ENCODE assay signal across 25 cellular contexts in the genomic region with DNA sequence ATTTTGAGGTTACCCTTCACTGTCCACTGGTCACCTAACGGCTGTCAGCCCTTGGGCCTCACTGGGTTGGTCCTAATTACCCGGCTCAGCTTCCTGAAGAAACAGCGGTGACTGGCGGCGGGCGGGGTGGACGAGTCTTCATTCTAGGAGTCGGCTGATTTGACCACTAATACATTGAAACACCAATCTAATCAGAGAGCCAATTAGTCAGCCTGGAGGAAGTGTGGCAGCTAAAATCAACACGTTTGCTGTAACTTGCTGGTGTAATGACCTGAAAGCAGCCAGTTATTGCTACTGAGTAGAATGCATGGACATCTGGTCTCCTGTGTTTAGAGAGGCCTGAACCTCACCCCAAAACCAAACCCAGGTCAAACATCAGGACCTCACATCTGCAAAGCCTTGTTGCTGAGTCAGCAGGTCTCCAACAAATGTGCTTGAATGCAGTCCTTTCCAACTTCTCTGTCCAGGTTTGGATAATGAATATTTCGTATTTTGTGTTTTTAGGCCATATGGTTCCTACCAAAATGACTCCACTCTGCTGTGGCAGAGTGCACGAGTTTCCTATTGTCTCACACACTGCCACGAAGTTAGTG.
DNase-seq lines count a peak whose midpoint lies in the region; ATAC-seq and TF ChIP-seq lines count a peak whose summit lies in the region.
"Had no signal": no experiment of that assay in that cellular context is flagged by ENCODE, and none has a peak within 500 bp of the region (broad histone marks: within the 10 kb centered on the region; RNA-seq: fewer than 3 reads in every experiment).

No MANE protein-coding gene starts in this region.

- H3K9me3 ChIP-seq in transverse colon: no peaks in the 10 kb centered on the region
- H3K9me3 ChIP-seq in effector memory CD4-positive, alpha-beta T cell (ENCODE audit: control insufficient read depth, low read length): no peaks in the 10 kb centered on the region
- H3K9me3 ChIP-seq: MG63 had no signal

- TF ChIP-seq CTCF in GM13977 (IDR thresholded peaks at IDR 0.05; ENCODE audit: extremely low read depth, insufficient read depth, missing control alignments): no peak
- TF ChIP-seq CTCF in coronary artery (IDR thresholded peaks at IDR 0.05): no peak
- no peak for TF ChIP-seq CTCF in transverse colon (IDR thresholded peaks at IDR 0.05)

- intact Hi-C loops in transverse colon (cut with DNase I; ENCODE audit: low total_unique reads): no loop called here

- H3K36me3 ChIP-seq in transverse colon: no peaks in the 10 kb centered on the region
- no peaks in the 10 kb centered on the region for H3K36me3 ChIP-seq in effector memory CD4-positive, alpha-beta T cell (ENCODE audit: control insufficient read depth, insufficient read depth, low read length)
- H3K36me3 ChIP-seq: BLaER1 treated with 17β-estradiol and CSF1 and Interleukin-3, amounts not matched to agents 10 nM and 100 nM; heart right ventricle; MG63 had no signal

- TF ChIP-seq POLR2A in transverse colon (IDR thresholded peaks at IDR 0.05): no peak

- in situ Hi-C loops in GM13977 (cut with MboI; ENCODE audit: low pct_unique_long_range_greater_than_20kb, low sequenced_read_pairs, unreplicated experiment) (no loop called here), transverse colon (cut with MboI; ENCODE audit: low pct_ligation_motif_present in 1 of 4, low pct_unique_long_range_greater_than_20kb in 1 of 4, low sequenced_read_pairs in 3 of 4) (no loop called here)

- H3K27ac ChIP-seq in coronary artery (no peak overlapping the region), transverse colon (no peak overlapping the region)
- no peak overlapping the region for H3K27ac ChIP-seq in effector memory CD4-positive, alpha-beta T cell (ENCODE audit: insufficient read depth, low read length, poor library complexity, severe bottlenecking)
- H3K27ac ChIP-seq: BLaER1 treated with 17β-estradiol and CSF1 and Interleukin-3, amounts not matched to agents 10 nM and 100 nM; dorsolateral prefrontal cortex; heart right ventricle had no signal

- no peak overlapping the region for H3K4me3 ChIP-seq in coronary artery
- no peak overlapping the region for H3K4me3 ChIP-seq in transverse colon
- H3K4me3 ChIP-seq in effector memory CD4-positive, alpha-beta T cell (ENCODE audit: insufficient read depth, low read depth, low read length, poor library complexity, severe bottlenecking): no peak overlapping the region
- H3K4me3 ChIP-seq: BLaER1 treated with 17β-estradiol and CSF1 and Interleukin-3, amounts not matched to agents 10 nM and 100 nM; dorsolateral prefrontal cortex; heart right ventricle; MG63 had no signal

- no peak for ATAC-seq in GM19452 (IDR thresholded peaks at IDR 0.05; ENCODE audit: unreplicated experiment)
- ATAC-seq: heart right ventricle, PC-3 had no signal

- H3K4me1 ChIP-seq in transverse colon: no peaks in the 10 kb centered on the region
- no peaks in the 10 kb centered on the region for H3K4me1 ChIP-seq in effector memory CD4-positive, alpha-beta T cell (ENCODE audit: control insufficient read depth, insufficient read depth, low read length, poor library complexity, severe bottlenecking)
- H3K4me1 ChIP-seq: heart right ventricle had no signal

- DNase-seq in GM13977 (ENCODE audit: low spot score): peak; percentile 13
- DNase-seq in coronary artery (ENCODE audit: low spot score): peak; percentile 47
- DNase-seq in mesenteric fat pad (ENCODE audit: low spot score): peak; percentile 69
- peak; percentile 0 for DNase-seq in transverse colon
- DNase-seq in effector memory CD4-positive, alpha-beta T cell: no peak
- no peak for DNase-seq in HUDEP-2 (lab: John Stamatoyannopoulos, UW; ENCODE audit: unreplicated experiment in 76 of 76)
- no peak for DNase-seq in NCI-H2081 treated with DMSO at 0.1 percent for 48 hours (lab: John Stamatoyannopoulos, UW)
- DNase-seq: amniotic stem cell; COR-L47; DMS79 treated with DMSO at 0.1 percent for 48 hours; GDM1; heart right ventricle; KG1; kidney glomerular epithelial cell; MG63; NCI-H1105; NCI-H1930; NCI-H526; PC-3; small intestine; stimulated activated CD4-positive, alpha-beta T cell treated with anti-CD3 and anti-CD28 coated beads, Interleukin-2, amount 100 ng/mL, for 24 hours; T-helper 2 cell had no signal

- no peak for TF ChIP-seq EP300 in transverse colon (IDR thresholded peaks at IDR 0.05; ENCODE audit: low read depth)

- WGBS in transverse colon (ENCODE audit: low coverage in 1 of 2), 2 donors: 33 to 71% methylated on average over 2 to 12 of the region's 12 CpGs

- H3K27me3 ChIP-seq in transverse colon: no peaks in the 10 kb centered on the region
- no peaks in the 10 kb centered on the region for H3K27me3 ChIP-seq in effector memory CD4-positive, alpha-beta T cell (replicated peaks; ENCODE audit: control insufficient read depth, insufficient read depth, low read length, poor library complexity, severe bottlenecking)

Comparison
In these comparisons a context has a peak if more than half of its experiments do, and no peak if none do; other contexts are left out.
1. DNase-seq: peak in GM13977 (single experiment), coronary artery (single experiment), mesenteric fat pad (single experiment) and transverse colon (single experiment); none in effector memory CD4-positive, alpha-beta T cell (0 of 3), HUDEP-2 (0 of 76) and NCI-H2081 treated with DMSO at 0.1 percent for 48 hours (single experiment).